15 cellular contexts compared by ENCODE assay signal in genomic region chr2:47232738-47233415, GRCh38. TPM values are rescaled to one million over a fixed set of nuclear protein-coding genes. Genes with fewer than 3 reads are reported as not detected.
A peak's percentile ranks its signal among the peaks of the same experiment; 100 is the strongest.
DNase-seq lines count a peak whose midpoint lies in the region; ATAC-seq, FAIRE-seq and TF ChIP-seq lines count a peak whose summit lies in the region.
"Had no signal": no experiment of that assay in that cellular context is flagged by ENCODE, and none has a peak within 500 bp of the region (broad histone marks: within the 10 kb centered on the region; RNA-seq: fewer than 3 reads in every experiment).

No MANE protein-coding gene starts in this region.

- POLR2A ChIA-PET in HepG2 (lab: Yijun Ruan, JAX), result interaction anchor here (1.1 kb wide), 1 partner anchor 153 kb away, joined by 3 read pairs; no protein-coding TSS in a partner anchor

- peak; percentile 72 for ATAC-seq in HepG2
- ATAC-seq in right lobe of liver, result no peak
- no peak for ATAC-seq in HG02642 (IDR thresholded peaks at IDR 0.05; ENCODE audit: poor library complexity, unreplicated experiment)
- no peak for ATAC-seq in HG03039 (IDR thresholded peaks at IDR 0.05; ENCODE audit: unreplicated experiment)

- no peaks in the 10 kb centered on the region for H3K79me2 ChIP-seq in HepG2 (ENCODE audit: insufficient read depth, low read length)

- intact Hi-C loops in HepG2 (cut with micrococcal nuclease; ENCODE audit: unreplicated experiment), result no loop called here
- intact Hi-C loops in right lobe of liver (cut with DNase I), result no loop called here

- H3K27me3 ChIP-seq in HepG2 (ENCODE audit: control insufficient read depth in 1 of 2, insufficient read depth in 2 of 2, low read length in 2 of 2), result peaks cover 9 to 55% of the 10 kb centered on the region in 2 experiments; a peak in 4 of 5 replicates
- no peaks in the 10 kb centered on the region for H3K27me3 ChIP-seq in right lobe of liver
- no peaks in the 10 kb centered on the region for H3K27me3 ChIP-seq in MG63

- no peaks in the 10 kb centered on the region for H3K36me3 ChIP-seq in HepG2 (replicated peaks in 1 of 2; ENCODE audit: control insufficient read depth in 1 of 2, insufficient read depth in 2 of 2, low read length in 2 of 2)
- no peaks in the 10 kb centered on the region for H3K36me3 ChIP-seq in right lobe of liver
- no peaks in the 10 kb centered on the region for H3K36me3 ChIP-seq in MG63

- TF ChIP-seq POLR2A in HepG2 (IDR thresholded peaks at IDR 0.05; ENCODE audit: insufficient read depth in 1 of 2, low read depth in 2 of 2, low read length in 2 of 2) (no peak), right lobe of liver (IDR thresholded peaks at IDR 0.05) (no peak)

- TF ChIP-seq RAD21 in HepG2 (CRISPR knock-in tag; IDR thresholded peaks at IDR 0.05), result no peak

- CTCF ChIA-PET in HepG2 (lab: Yijun Ruan, JAX; ENCODE audit: low intra/inter-chr PET ratio, low total read pairs), result no interaction called here

- H2AFZ ChIP-seq in HepG2 (ENCODE audit: low read length), result no peak overlapping the region
- H2AFZ ChIP-seq: PC-9 had no signal

- TF ChIP-seq CTCF in HepG2 (CRISPR knock-in tag; IDR thresholded peaks at IDR 0.05) (no peak), right lobe of liver (IDR thresholded peaks at IDR 0.05) (no peak)

- H3K4me2 ChIP-seq in HepG2 (ENCODE audit: low read depth, low read length), result no peak overlapping the region
- H3K4me2 ChIP-seq: PC-9 had no signal

- peak in 1 of 2 experiments; percentile 27; a peak in 1 of 4 replicates for TF ChIP-seq EP300 in HepG2 (IDR thresholded peaks at IDR 0.05; ENCODE audit: low read depth in 2 of 2, low read length in 2 of 2)
- TF ChIP-seq EP300 in HepG2 (CRISPR knock-in tag; IDR thresholded peaks at IDR 0.05; ENCODE audit: borderline replicate concordance), result no peak

- H3K4me1 ChIP-seq in HepG2 (ENCODE audit: insufficient read depth, low read length) (peaks cover 32% of the 10 kb centered on the region), right lobe of liver (peaks cover 0 to 9% (median 0%) of the 10 kb centered on the region in 4 donors)

- in situ Hi-C loops in HepG2 (cut with HindIII; ENCODE audit: extremely low pct_ligation_motif_present, low pct_unique_long_range_greater_than_20kb), result no loop called here

- no peak overlapping the region for H3K9ac ChIP-seq in HepG2 (ENCODE audit: insufficient read depth, low read depth, low read length)

- 31% methylated on average over 8 of the region's 8 CpGs for WGBS in HepG2 (ENCODE audit: low lambda C conversion rate)
- 92% methylated on average over 5 of the region's 8 CpGs for WGBS in right lobe of liver (ENCODE audit: insufficient coverage, low coverage, low lambda C conversion rate, missing lambda C conversion rate)

- no peaks in the 10 kb centered on the region for H3K9me3 ChIP-seq in HepG2 (ENCODE audit: low read length)
- no peaks in the 10 kb centered on the region for H3K9me3 ChIP-seq in right lobe of liver
- H3K9me3 ChIP-seq in MG63, result no peaks in the 10 kb centered on the region

- H4K20me1 ChIP-seq in HepG2 (ENCODE audit: insufficient read depth, low read length), result no peaks in the 10 kb centered on the region

- BruUV-seq in HepG2 (replicated peaks; lab: Mats Ljungman, UMichigan), result no TSS peak

- DNase-seq in HepG2 (ENCODE audit: low spot score) (peak; percentile 81), right lobe of liver (no peak), NCI-H69 (lab: John Stamatoyannopoulos, UW) (peak; percentile 87), dermis blood vessel endothelial cell (peak; percentile 72), MG63 (no peak), SKM-1 (lab: John Stamatoyannopoulos, UW; ENCODE audit: unreplicated experiment) (no peak)
- DNase-seq: activated CD4-positive, alpha-beta T cell treated with anti-CD3 and anti-CD28 coated beads for 4 hours; activated naive CD8-positive, alpha-beta T cell treated with anti-CD3 and anti-CD28 coated beads, Interleukin-2, amount 10 ng/mL, durations not matched to agents 7 days and 5 days; activated T-cell treated with anti-CD3 and anti-CD28 coated beads, Interleukin-2, amount 50 U/mL, for 1 hour; Calu3; central memory CD4-positive, alpha-beta T cell; mesendoderm had no signal

- no peak overlapping the region for H3K4me3 ChIP-seq in HepG2 (replicated peaks in 1 of 3; ENCODE audit: insufficient read depth in 1 of 3, low read depth in 2 of 3, low read length in 3 of 3)
- H3K4me3 ChIP-seq in right lobe of liver, result no peak overlapping the region
- no peak overlapping the region for H3K4me3 ChIP-seq in MG63
- H3K4me3 ChIP-seq: PC-9 had no signal

- peak; percentile 34 for FAIRE-seq in HepG2 (lab: Jason Lieb, UNC)

- H3K27ac ChIP-seq in HepG2 (ENCODE audit: extremely low read length, insufficient read depth, low read length) (no peak overlapping the region), right lobe of liver (no peak overlapping the region)
- H3K27ac ChIP-seq: PC-9 had no signal

TF ChIP-seq in HepG2, 621 proteins besides CTCF, POLR2A, EP300 and RAD21 (continues in another document):
- no peak for TF ChIP-seq HOMEZ (CRISPR knock-in tag; IDR thresholded peaks at IDR 0.05; ENCODE audit: low read depth)
- TF ChIP-seq MXI1 (IDR thresholded peaks at IDR 0.05; ENCODE audit: borderline replicate concordance, low read depth, low read length), result 0 out of 3 replicates have a peak, but pooled peaks have one; percentile 17
- no peak for TF ChIP-seq STAT6 (CRISPR knock-in tag; IDR thresholded peaks at IDR 0.05; ENCODE audit: borderline replicate concordance)
- no peak for TF ChIP-seq KDM3A (CRISPR knock-in tag; IDR thresholded peaks at IDR 0.05; ENCODE audit: low read depth)
- TF ChIP-seq GATAD1 (CRISPR knock-in tag; IDR thresholded peaks at IDR 0.05), result peak; percentile 48
- no peak for TF ChIP-seq LCORL (IDR thresholded peaks at IDR 0.05)
- TF ChIP-seq LCORL (CRISPR knock-in tag; IDR thresholded peaks at IDR 0.05), result peak; percentile 64; the same call in 1 of the 2 replicates
- no peak for TF ChIP-seq ATM (IDR thresholded peaks at IDR 0.05; ENCODE audit: borderline replicate concordance)
- no peak for TF ChIP-seq ZNF441 (CRISPR knock-in tag; IDR thresholded peaks at IDR 0.05; ENCODE audit: borderline replicate concordance)

RNA-seq across cellular contexts. Expression of gene CALM2, which starts 56.6 kb away (rescaled TPM):
- total RNA-seq in HepG2 (2016; rRNA removed; fragmentation: Illumina TruSeq; extraction: Trizol) (1,135 and 1,941 TPM in 2 replicates), right lobe of liver (100 to 1,000 TPM; 130 to 301 (median 227) TPM), dermis blood vessel endothelial cell (561 and 684 TPM in 2 replicates)
- 204 and 218 TPM in 2 replicates for total RNA-seq in HepG2 (2016; cell fraction: cytosol; rRNA removed; fragmentation: Illumina TruSeq; extraction: Trizol; ENCODE audit: low read depth)
- total RNA-seq in HepG2 (2016; cell fraction: insoluble cytoplasmic fraction; rRNA removed; fragmentation: Illumina TruSeq; extraction: Trizol), result 1,133 and 2,031 TPM in 2 replicates
- 342 and 376 TPM in 2 replicates for total RNA-seq in HepG2 (2016; cell fraction: membrane; rRNA removed; fragmentation: Illumina TruSeq; extraction: Trizol)
- 391 and 398 TPM in 2 replicates for total RNA-seq in HepG2 (2016; cell fraction: nucleus; rRNA removed; fragmentation: Illumina TruSeq; extraction: Trizol)
- polyA plus RNA-seq in HepG2 (2011; rRNA removed), result 199 and 375 TPM in 2 replicates
- 180 and 322 TPM in 2 replicates for polyA plus RNA-seq in HepG2 (2011; cell fraction: cytosol; rRNA removed)
- polyA plus RNA-seq in HepG2 (2011; cell fraction: nucleus; rRNA removed), result 56.5 and 80.7 TPM in 2 replicates
- 523 and 688 TPM in 2 replicates for polyA plus RNA-seq in HepG2 (2012)
- 147 and 158 TPM in 2 replicates for polyA plus RNA-seq in HepG2 (2016; cell fraction: cytosol; fragmentation: Illumina TruSeq; extraction: Trizol; ENCODE audit: low read depth)
- 1,845 and 2,024 TPM in 2 replicates for polyA plus RNA-seq in HepG2 (2016; cell fraction: insoluble cytoplasmic fraction; fragmentation: Illumina TruSeq; extraction: Trizol; ENCODE audit: low read depth)
- 291 and 300 TPM in 2 replicates for polyA plus RNA-seq in HepG2 (2016; cell fraction: membrane; fragmentation: Illumina TruSeq; extraction: Trizol; ENCODE audit: low read depth)
- polyA plus RNA-seq in HepG2 (2016; cell fraction: nucleus; fragmentation: Illumina TruSeq; extraction: Trizol; ENCODE audit: insufficient read depth, low read depth), result 648 and 664 TPM in 2 replicates
- polyA minus RNA-seq in HepG2 (2011; rRNA and poly(A)+ RNA removed; ENCODE audit: low replicate concordance), result 41.7 and 64.0 TPM in 2 replicates
- 133 and 146 TPM in 2 replicates for polyA minus RNA-seq in HepG2 (2011; cell fraction: cytosol; rRNA and poly(A)+ RNA removed)
- 169 and 178 TPM in 2 replicates for polyA minus RNA-seq in HepG2 (2011; cell fraction: nucleus; rRNA and poly(A)+ RNA removed)
- 812 and 1,243 TPM in 2 replicates for total RNA-seq in MG63 (2014; rRNA removed; shearing (Covaris generic); ENCODE audit: low replicate concordance)

Comparison
In these comparisons a context has a peak if more than half of its experiments do, and no peak if none do; other contexts are left out.
1. DNase-seq: peak in HepG2 (single experiment), NCI-H69 (single experiment) and dermis blood vessel endothelial cell (single experiment); none in right lobe of liver (0 of 3), MG63 (single experiment) and SKM-1 (single experiment).